Comparison of ENCODE assay signal across 19 cellular contexts in the genomic region with DNA sequence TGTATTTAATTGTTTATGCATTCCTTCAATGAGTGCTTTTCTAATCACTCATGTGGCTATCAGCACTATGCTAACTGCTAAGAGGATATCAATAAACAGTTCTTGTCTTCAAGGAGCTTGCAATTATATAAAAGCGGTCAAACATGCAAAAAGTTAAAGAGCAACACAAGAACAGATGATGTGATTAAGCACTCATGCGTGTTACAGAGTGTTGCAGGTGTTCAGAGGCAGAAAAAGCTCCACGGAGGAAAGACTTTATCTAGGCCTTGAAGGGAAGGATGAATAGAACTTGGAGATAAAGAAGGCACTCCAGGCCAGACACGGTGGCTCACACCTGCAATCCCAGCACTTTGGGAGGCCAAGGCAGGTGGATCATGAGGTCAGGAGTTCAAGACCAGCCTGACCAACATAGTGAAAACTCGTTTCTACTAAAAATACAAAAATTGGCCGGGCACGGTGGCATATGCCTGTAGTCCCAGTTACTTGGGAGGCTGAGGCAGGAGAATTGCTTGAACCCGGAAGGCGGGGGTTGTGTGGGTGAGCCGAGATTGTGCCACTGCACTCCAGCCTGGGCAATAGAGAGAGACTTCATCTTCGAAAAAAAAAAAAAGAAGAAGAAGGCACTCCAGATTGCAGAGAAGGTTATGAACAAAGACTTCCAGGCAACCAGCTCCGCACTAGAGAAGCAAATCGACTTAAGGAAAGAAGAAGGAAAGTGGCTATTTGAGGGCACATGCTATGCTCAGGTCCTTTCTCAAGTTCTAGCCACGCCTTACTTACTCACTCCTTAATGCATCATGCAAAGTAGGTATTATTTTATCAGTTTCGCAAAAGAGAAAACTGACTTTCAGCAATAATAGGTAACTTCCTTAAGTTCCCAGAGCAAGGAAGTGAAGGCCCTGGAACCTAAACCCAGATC. TPM values are rescaled to one million over a fixed set of nuclear protein-coding genes. Genes with fewer than 3 reads are reported as not detected.
DNase-seq lines count a peak whose midpoint lies in the region; ATAC-seq and TF ChIP-seq lines count a peak whose summit lies in the region.
"Had no signal": no experiment of that assay in that cellular context is flagged by ENCODE, and none has a peak within 500 bp of the region (broad histone marks: within the 10 kb centered on the region; RNA-seq: fewer than 3 reads in every experiment).

No MANE protein-coding gene starts in this region.

- TF ChIP-seq POLR2A in stomach (IDR thresholded peaks at IDR 0.05): no peak

- in situ Hi-C loops in mammary epithelial cell (cut with MboI; ENCODE audit: low sequenced_read_pairs in 2 of 2): no loop called here

- H3K4me2 ChIP-seq in mammary epithelial cell (ENCODE audit: insufficient read depth, low read depth, low read length): no peak overlapping the region

- H3K9me3 Mint-ChIP-seq in activated naive CD8-positive, alpha-beta T cell (ENCODE audit: low read depth): no peaks in the 10 kb centered on the region
- H3K9me3 Mint-ChIP-seq in activated naive CD8-positive, alpha-beta T cell treated with anti-CD3 and anti-CD28 coated beads for 36 hours: peaks cover 6% of the 10 kb centered on the region
- H3K9me3 Mint-ChIP-seq: activated naive CD8-positive, alpha-beta T cell treated with anti-CD3 and anti-CD28 coated beads, Interleukin-2, amount 10 ng/mL, durations not matched to agents 7 days and 5 days had no signal

- H3K27ac Mint-ChIP-seq in activated naive CD8-positive, alpha-beta T cell: peak overlapping the region; percentile 85
- no peak overlapping the region for H3K27ac Mint-ChIP-seq in activated naive CD8-positive, alpha-beta T cell treated with anti-CD3 and anti-CD28 coated beads for 36 hours
- H3K27ac Mint-ChIP-seq: H9 had no signal

- ATAC-seq in GM18511 (IDR thresholded peaks at IDR 0.05; ENCODE audit: unreplicated experiment): no peak
- no peak for ATAC-seq in GM21825 (IDR thresholded peaks at IDR 0.05; ENCODE audit: unreplicated experiment)

- peaks cover 86% of the 10 kb centered on the region for H3K4me1 Mint-ChIP-seq in activated naive CD8-positive, alpha-beta T cell (ENCODE audit: low read depth)
- H3K4me1 Mint-ChIP-seq in activated naive CD8-positive, alpha-beta T cell treated with anti-CD3 and anti-CD28 coated beads for 36 hours: peaks cover 74% of the 10 kb centered on the region

- TF ChIP-seq CTCF in mammary epithelial cell (conservative IDR thresholded peaks at IDR 0.05 in 1 of 2, IDR thresholded peaks at IDR 0.05 in 1 of 2; ENCODE audit: extremely low read depth in 1 of 2, insufficient read depth in 1 of 2, low read depth in 1 of 2, low read length in 2 of 2) (no peak), stomach (IDR thresholded peaks at IDR 0.05) (no peak)

- dilution Hi-C loops in mammary epithelial cell (cut with HindIII; ENCODE audit: low sequenced_read_pairs): no loop called here

- H3K4me3 Mint-ChIP-seq in activated naive CD8-positive, alpha-beta T cell: peak overlapping the region; percentile 35
- no peak overlapping the region for H3K4me3 Mint-ChIP-seq in activated naive CD8-positive, alpha-beta T cell treated with anti-CD3 and anti-CD28 coated beads for 36 hours
- H3K4me3 Mint-ChIP-seq: H9 had no signal

- H3K4me3 ChIP-seq in mammary epithelial cell (replicated peaks in 1 of 3; ENCODE audit: insufficient read depth in 1 of 3, low read depth in 2 of 3, low read length in 3 of 3): no peak overlapping the region
- no peak overlapping the region for H3K4me3 ChIP-seq in stomach
- H3K4me3 ChIP-seq: ovary, testis had no signal

- H3K36me3 ChIP-seq in mammary epithelial cell (ENCODE audit: insufficient read depth, low read length) (no peaks in the 10 kb centered on the region), stomach (no peaks in the 10 kb centered on the region)
- H3K36me3 ChIP-seq: ovary had no signal

- H3K27ac ChIP-seq in mammary epithelial cell (ENCODE audit: insufficient read depth, low read depth, low read length): no peak overlapping the region
- H3K27ac ChIP-seq in stomach: peak overlapping the region; percentile 18 to 79 (median 41)
- H3K27ac ChIP-seq: epithelial cell of prostate, ovary, testis had no signal

- H3K36me3 Mint-ChIP-seq in activated naive CD8-positive, alpha-beta T cell: peaks cover 25% of the 10 kb centered on the region
- H3K36me3 Mint-ChIP-seq in activated naive CD8-positive, alpha-beta T cell treated with anti-CD3 and anti-CD28 coated beads for 36 hours: peaks cover 45% of the 10 kb centered on the region

- DNase-seq in activated naive CD8-positive, alpha-beta T cell treated with anti-CD3 and anti-CD28 coated beads for 36 hours: no peak
- DNase-seq in NOMO-1 (lab: John Stamatoyannopoulos, UW; ENCODE audit: unreplicated experiment in 2 of 2) (peak; percentile 16 to 55), mammary epithelial cell (peak; percentile 38), stomach (no peak), putamen (ENCODE audit: low spot score) (no peak)
- DNase-seq: activated naive CD8-positive, alpha-beta T cell treated with anti-CD3 and anti-CD28 coated beads, Interleukin-2, amount 10 ng/mL, durations not matched to agents 7 days and 5 days; cerebellar nuclear complex; EL; H9; KG1; NCI-H187; NCI-H774; ovary; testis had no signal

- H4K20me1 ChIP-seq in mammary epithelial cell (ENCODE audit: insufficient read depth, low read length): no peaks in the 10 kb centered on the region

- intact Hi-C loops in mammary epithelial cell (cut with micrococcal nuclease) (no loop called here), stomach (cut with DNase I; ENCODE audit: low total_unique reads) (no loop called here)

- no peak overlapping the region for H2AFZ ChIP-seq in mammary epithelial cell (ENCODE audit: low read depth, low read length)

- H3K27me3 Mint-ChIP-seq in activated naive CD8-positive, alpha-beta T cell: no peaks in the 10 kb centered on the region
- H3K27me3 Mint-ChIP-seq in activated naive CD8-positive, alpha-beta T cell treated with anti-CD3 and anti-CD28 coated beads for 36 hours: no peaks in the 10 kb centered on the region
- H3K27me3 Mint-ChIP-seq: activated naive CD8-positive, alpha-beta T cell treated with anti-CD3 and anti-CD28 coated beads, Interleukin-2, amount 10 ng/mL, durations not matched to agents 7 days and 5 days had no signal

- no peaks in the 10 kb centered on the region for H3K9me3 ChIP-seq in mammary epithelial cell (replicated peaks; ENCODE audit: insufficient read depth, low read length)
- H3K9me3 ChIP-seq in stomach: no peaks in the 10 kb centered on the region
- H3K9me3 ChIP-seq: ovary, testis had no signal

- no peaks in the 10 kb centered on the region for H3K79me2 ChIP-seq in mammary epithelial cell (ENCODE audit: insufficient read depth, low read length)

- WGBS in mammary epithelial cell (ENCODE audit: low coverage, missing lambda C conversion rate): 98% methylated on average over 14 of the region's 15 CpGs
- WGBS in stomach, 5 donors: 85 to 89% (median 87%) methylated on average over 15 of the region's 15 CpGs

- no peak overlapping the region for H3K9ac ChIP-seq in mammary epithelial cell (ENCODE audit: insufficient read depth, low read length)

- CTCF ChIA-PET in mammary epithelial cell (lab: Charles Lee; ENCODE audit: low non-redundant PET): no interaction called here

- H3K4me1 ChIP-seq in mammary epithelial cell (ENCODE audit: insufficient read depth, low read length) (peaks cover 17% of the 10 kb centered on the region), stomach (peaks cover 20 to 71% (median 45%) of the 10 kb centered on the region in 4 donors)

- no peak for TF ChIP-seq EP300 in stomach (IDR thresholded peaks at IDR 0.05)

- no peaks in the 10 kb centered on the region for H3K27me3 ChIP-seq in mammary epithelial cell (ENCODE audit: insufficient read depth, low read length)
- H3K27me3 ChIP-seq in stomach: peaks cover 0 to 32% (median 0%) of the 10 kb centered on the region in 3 donors
- H3K27me3 ChIP-seq: ovary, testis had no signal

- BruUV-seq in mammary epithelial cell (replicated peaks; lab: Mats Ljungman, UMichigan): no TSS peak

RNA-seq across cellular contexts. Expression of a gene that starts 13.8 kb away (rescaled TPM):
- total RNA-seq in activated naive CD8-positive, alpha-beta T cell treated with anti-CD3 and anti-CD28 coated beads for 36 hours: 100 to 1,000 TPM; 364 TPM
- total RNA-seq in mammary epithelial cell: not detected
- not detected for polyA plus RNA-seq in mammary epithelial cell
- polyA minus RNA-seq in mammary epithelial cell: not detected
- 10 to 100 TPM in 1 of 5 donors, 1 to 10 TPM in 2, not detected in 2; 2.4 to 15.8 (median 7.1) TPM for total RNA-seq in stomach
- polyA plus RNA-seq in stomach: 1 to 10 TPM; 2.3 to 6.7 (median 4.5) TPM
- total RNA-seq: H9 had no signal

RNA-seq across cellular contexts. Expression of a gene that starts 24.1 kb away (rescaled TPM):
- total RNA-seq in activated naive CD8-positive, alpha-beta T cell treated with anti-CD3 and anti-CD28 coated beads for 36 hours: 100 to 1,000 TPM; 341 to 350 TPM
- total RNA-seq in mammary epithelial cell: not detected
- polyA plus RNA-seq in mammary epithelial cell: not detected
- polyA minus RNA-seq in mammary epithelial cell: not detected
- total RNA-seq in stomach: 10 to 100 TPM in 2 of 5 donors, 1 to 10 TPM in 1, not detected in 2; 4.6 to 24.0 (median 16.1) TPM
- polyA plus RNA-seq in stomach: 1 to 10 TPM; 2.2 to 9.2 (median 4.7) TPM
- total RNA-seq: H9, Right ventricle myocardium inferior had no signal

RNA-seq across cellular contexts. Expression of a gene that starts 25.8 kb away (rescaled TPM):
- total RNA-seq in activated naive CD8-positive, alpha-beta T cell treated with anti-CD3 and anti-CD28 coated beads for 36 hours: 100 to 1,000 TPM; 133 to 142 TPM
- total RNA-seq in mammary epithelial cell (not detected), stomach (1 to 10 TPM in 3 of 5 donors, not detected in 2; 1.2 to 9.5 (median 4.2) TPM)
- polyA plus RNA-seq in mammary epithelial cell (not detected), stomach (under 1 TPM in 2 of 3 donors, not detected in 1; 0.18 to 0.76 TPM)
- polyA minus RNA-seq in mammary epithelial cell: not detected
- total RNA-seq: H9 had no signal

RNA-seq across cellular contexts. Expression of a gene that starts 41.0 kb away (rescaled TPM):
- total RNA-seq in activated naive CD8-positive, alpha-beta T cell treated with anti-CD3 and anti-CD28 coated beads for 36 hours: 10 to 100 TPM; 55.0 to 56.3 TPM
- 10 to 100 TPM; 31.9 to 54.3 TPM for total RNA-seq in mammary epithelial cell
- 9.4 TPM for polyA plus RNA-seq in mammary epithelial cell
- 73.2 TPM for polyA minus RNA-seq in mammary epithelial cell
- 10 to 100 TPM; 17.1 to 68.8 (median 50.7) TPM for total RNA-seq in stomach
- polyA plus RNA-seq in stomach: 10 to 100 TPM in 1 of 3 donors, 1 to 10 TPM in 2; 3.5 to 11.8 (median 4.0) TPM

RNA-seq across cellular contexts. Expression of a gene that starts 54.3 kb away (rescaled TPM):
- total RNA-seq in activated naive CD8-positive, alpha-beta T cell treated with anti-CD3 and anti-CD28 coated beads for 36 hours: 10 to 100 TPM; 18.8 to 20.1 TPM
- 10 to 100 TPM; 82.5 to 92.3 TPM for total RNA-seq in mammary epithelial cell
- polyA plus RNA-seq in mammary epithelial cell: 82.9 TPM
- polyA minus RNA-seq in mammary epithelial cell: 105 TPM
- total RNA-seq in stomach: 10 to 100 TPM in 4 of 5 donors, under 1 TPM in 1; 0.58 to 97.2 (median 56.7) TPM
- 10 to 100 TPM; 12.2 to 79.1 (median 35.4) TPM for polyA plus RNA-seq in stomach

Comparison
In these comparisons a context has a peak if more than half of its experiments do, and no peak if none do; other contexts are left out.
1. DNase-seq: peak in NOMO-1 (2 of 2) and mammary epithelial cell (single experiment); none in activated naive CD8-positive, alpha-beta T cell treated with anti-CD3 and anti-CD28 coated beads for 36 hours (single experiment), stomach (single experiment) and putamen (single experiment).
2. RNA of a gene that starts 13.8 kb away (total RNA-seq): 364 TPM in activated naive CD8-positive, alpha-beta T cell treated with anti-CD3 and anti-CD28 coated beads for 36 hours; 2.4 to 15.8 TPM in stomach and not detected in mammary epithelial cell; every median in the first group is over 10 times any median in the second.
3. RNA of a gene that starts 24.1 kb away (total RNA-seq): 341 to 350 TPM in activated naive CD8-positive, alpha-beta T cell treated with anti-CD3 and anti-CD28 coated beads for 36 hours; 4.6 to 24.0 TPM in stomach and not detected in mammary epithelial cell; every median in the first group is over 10 times any median in the second.
4. RNA of a gene that starts 25.8 kb away (total RNA-seq): 133 to 142 TPM in activated naive CD8-positive, alpha-beta T cell treated with anti-CD3 and anti-CD28 coated beads for 36 hours; 1.2 to 9.5 TPM in stomach and not detected in mammary epithelial cell; every median in the first group is over 10 times any median in the second.